Comparison of ENCODE assay signal across 8 cellular contexts in the genomic region with DNA sequence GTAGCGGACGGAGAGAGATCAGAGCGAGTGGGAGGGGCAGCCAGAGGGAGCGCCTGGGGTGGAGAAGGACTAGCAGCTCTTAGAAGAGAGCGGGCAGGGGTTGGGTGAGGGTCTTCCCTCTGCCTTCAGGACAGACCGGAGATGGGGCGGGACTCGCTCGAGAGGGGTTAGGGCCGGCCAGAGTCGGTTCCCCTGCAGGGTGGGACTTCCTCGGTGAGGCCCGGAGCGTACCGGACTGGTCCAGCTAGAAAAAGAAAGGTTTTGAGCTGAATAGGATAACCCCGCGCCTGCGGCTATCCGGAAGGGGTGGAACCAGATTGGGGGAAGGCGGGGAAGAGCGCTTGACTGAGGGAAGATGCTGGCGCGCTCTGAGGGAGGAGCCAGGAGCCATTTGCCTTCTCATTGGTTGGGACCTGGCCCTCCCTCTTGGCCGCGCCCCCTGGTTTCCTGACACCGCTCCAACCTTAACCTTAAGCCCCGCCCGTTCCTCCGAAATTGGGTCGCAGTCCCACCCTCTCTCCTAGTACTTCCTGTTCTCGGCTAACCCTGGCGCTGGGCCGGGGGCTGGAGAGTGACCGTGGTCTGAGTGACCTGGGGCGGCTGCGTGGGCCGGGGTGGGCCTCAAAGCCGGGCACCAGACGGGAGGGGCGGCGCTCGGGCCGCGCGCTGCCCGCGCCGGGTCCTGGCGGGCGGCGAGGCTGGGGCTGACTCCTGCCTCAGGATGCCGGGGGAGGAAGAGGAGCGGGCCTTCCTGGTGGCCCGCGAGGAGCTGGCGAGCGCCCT. TPM values are rescaled to one million over a fixed set of nuclear protein-coding genes. Genes with fewer than 3 reads are reported as not detected.
DNase-seq lines count a peak whose midpoint lies in the region; ATAC-seq and TF ChIP-seq lines count a peak whose summit lies in the region.

TSS of gene RNF31 (plus strand) at position 521 of the 783 bp plus-strand sequence. CDS start at position 722, 201 bp downstream.

- ATAC-seq in GM19043 (IDR thresholded peaks at IDR 0.05; ENCODE audit: low read depth, unreplicated experiment) (peak; percentile 79), HG03378 (IDR thresholded peaks at IDR 0.05; ENCODE audit: unreplicated experiment) (peak; percentile 79)

- H3K4me3 ChIP-seq in AG10803 (ENCODE audit: low read length) (peak within 1 kb of the TSS; percentile 97), kidney epithelial cell (ENCODE audit: low read depth, low read length) (peak within 1 kb of the TSS; percentile 89)

- TF ChIP-seq CTCF in AG10803 (conservative IDR thresholded peaks at IDR 0.05; ENCODE audit: low read length) = no peak
- no peak for TF ChIP-seq CTCF in kidney epithelial cell (IDR thresholded peaks at IDR 0.05; ENCODE audit: insufficient read depth, low read length, poor library complexity, severe bottlenecking)

- DNase-seq in AG10803 (ENCODE audit: low read depth) = peak; percentile 98
- peak; percentile 98 for DNase-seq in NCI-H460 (ENCODE audit: extremely low read depth, low read depth)
- DNase-seq in activated CD4-positive, CD25-positive, alpha-beta regulatory T cell treated with anti-CD3 and anti-CD28 coated beads, Interleukin-2, amount 50 U/mL, for 72 hours = peak; percentile 96
- DNase-seq in cerebellar nuclear complex (lab: John Stamatoyannopoulos, UW) = peak; percentile 89 to 98
- peak; percentile 92 for DNase-seq in kidney epithelial cell (ENCODE audit: low read depth)
- peak; percentile 96 to 98 for DNase-seq in stimulated activated CD4-positive, alpha-beta T cell treated with anti-CD3 and anti-CD28 coated beads, Interleukin-15, amount 100 ng/mL, for 48 hours (ENCODE audit: low read depth in 2 of 2)

- H3K27me3 ChIP-seq in kidney epithelial cell (ENCODE audit: control insufficient read depth, insufficient read depth, low read length) = no peaks in the 10 kb centered on the region

- H3K36me3 ChIP-seq in kidney epithelial cell (ENCODE audit: control insufficient read depth, insufficient read depth, low read length) = peaks cover 8% of the 10 kb centered on the region

RNA-seq across cellular contexts. Expression of gene RNF31, which starts in this region (rescaled TPM):
- 32.0 and 35.1 TPM in 2 replicates for total RNA-seq in NCI-H460 (2014; rRNA removed; shearing (Covaris generic))
- polyA plus RNA-seq in NCI-H460 (2014; cell fraction: nucleus; rRNA removed) = 114 and 177 TPM in 2 replicates
- total RNA-seq in kidney epithelial cell = 70.7 and 77.0 TPM in 2 replicates

Comparison
In these comparisons a context has a peak if more than half of its experiments do, and no peak if none do; other contexts are left out.
1. Peak in every context shown above with its lines: DNase-seq, ATAC-seq and H3K4me3 ChIP-seq.